In genomic region chrX:20471483-20471882, GRCh38 we compare ENCODE assay signal across 20 cellular contexts.
DNase-seq lines count a peak whose midpoint lies in the region; ATAC-seq, FAIRE-seq and TF ChIP-seq lines count a peak whose summit lies in the region.
"Had no signal": no experiment of that assay in that cellular context is flagged by ENCODE, and none has a peak within 500 bp of the region (broad histone marks: within the 10 kb centered on the region; RNA-seq: fewer than 3 reads in every experiment).

No MANE protein-coding gene starts in this region.

- no peak overlapping the region for H3K27ac Mint-ChIP-seq in astrocyte (ENCODE audit: unreplicated experiment)
- no peak overlapping the region for H3K27ac Mint-ChIP-seq in activated CD4-positive, alpha-beta T cell treated with anti-CD3 and anti-CD28 coated beads, Interleukin-2, amount 10 ng/mL, durations not matched to agents 7 days and 5 days
- H3K27ac Mint-ChIP-seq: B cell; CD4-positive, alpha-beta T cell; H9 had no signal

- no peak overlapping the region for H3K27ac ChIP-seq in astrocyte (ENCODE audit: low read depth, low read length)

- no peaks in the 10 kb centered on the region for H3K4me1 ChIP-seq in astrocyte (ENCODE audit: insufficient read depth, low read length)

- H3K4me3 Mint-ChIP-seq in astrocyte (ENCODE audit: unreplicated experiment) = no peak overlapping the region
- H3K4me3 Mint-ChIP-seq in activated CD4-positive, alpha-beta T cell treated with anti-CD3 and anti-CD28 coated beads, Interleukin-2, amount 10 ng/mL, durations not matched to agents 7 days and 5 days = no peak overlapping the region
- H3K4me3 Mint-ChIP-seq: B cell; CD4-positive, alpha-beta T cell; H9 had no signal

- ATAC-seq in left colon = peak; percentile 55

- TF ChIP-seq CTCF in LNCaP clone FGC (IDR thresholded peaks at IDR 0.05; ENCODE audit: control insufficient read depth, extremely low read depth, insufficient read depth) (no peak), astrocyte (IDR thresholded peaks at IDR 0.05; ENCODE audit: insufficient read depth, low read depth, low read length) (no peak)

- no peaks in the 10 kb centered on the region for H3K27me3 ChIP-seq in astrocyte (ENCODE audit: insufficient read depth, low read length)

- H3K4me3 ChIP-seq in LNCaP clone FGC (ENCODE audit: low read depth, low read length) (no peak overlapping the region), astrocyte (ENCODE audit: insufficient read depth, low read depth, low read length) (no peak overlapping the region)

- no peaks in the 10 kb centered on the region for H3K36me3 ChIP-seq in astrocyte (ENCODE audit: insufficient read depth, low read length)

- POLR2A ChIA-PET in activated CD4-positive, alpha-beta T cell treated with anti-CD3 and anti-CD28 coated beads, Interleukin-2, amount 10 ng/mL, durations not matched to agents 7 days and 5 days (lab: Charles Lee) = no interaction called here

- DNase-seq in COLO829 (ENCODE audit: low spot score) (peak; percentile 67), LNCaP clone FGC (ENCODE audit: low read depth) (peak; percentile 27), astrocyte (ENCODE audit: low read depth) (no peak), left colon (no peak), NCI-H2171 (lab: John Stamatoyannopoulos, UW) (no peak), NCI-H187 treated with DMSO at 0.1 percent for 48 hours (lab: John Stamatoyannopoulos, UW) (no peak), SW 1271 (lab: John Stamatoyannopoulos, UW) (no peak)
- DNase-seq in activated CD4-positive, alpha-beta T cell treated with anti-CD3 and anti-CD28 coated beads, Interleukin-2, amount 10 ng/mL, durations not matched to agents 7 days and 5 days = no peak
- DNase-seq: C1 segment of cervical spinal cord; CD4-positive, alpha-beta T cell; DMS153; DMS79 treated with DMSO at 0.1 percent for 48 hours; EL; GOT3; H9 had no signal

- intact Hi-C loops in left colon (cut with DNase I, micrococcal nuclease) = no loop called here

- no peak overlapping the region for H3K9ac ChIP-seq in astrocyte (ENCODE audit: low read length)

- no peaks in the 10 kb centered on the region for H3K27me3 Mint-ChIP-seq in astrocyte (ENCODE audit: low read depth, unreplicated experiment)
- no peaks in the 10 kb centered on the region for H3K27me3 Mint-ChIP-seq in activated CD4-positive, alpha-beta T cell treated with anti-CD3 and anti-CD28 coated beads, Interleukin-2, amount 10 ng/mL, durations not matched to agents 7 days and 5 days
- H3K27me3 Mint-ChIP-seq: CD4-positive, alpha-beta T cell had no signal

- CTCF ChIA-PET in activated CD4-positive, alpha-beta T cell treated with anti-CD3 and anti-CD28 coated beads, Interleukin-2, amount 10 ng/mL, durations not matched to agents 7 days and 5 days (lab: Charles Lee) = interaction anchor here (0.8 to 1.4 kb wide), 2 partner anchors 48 to 57 kb away, joined by 3 read pairs; no protein-coding TSS in a partner anchor

- FAIRE-seq in astrocyte (lab: Jason Lieb, UNC) = peak; percentile 9
- FAIRE-seq: A204.1, D721Med, G401.6, GM12891 had no signal

- H3K4me1 Mint-ChIP-seq in astrocyte (ENCODE audit: low read depth, unreplicated experiment) = no peaks in the 10 kb centered on the region
- no peaks in the 10 kb centered on the region for H3K4me1 Mint-ChIP-seq in activated CD4-positive, alpha-beta T cell treated with anti-CD3 and anti-CD28 coated beads, Interleukin-2, amount 10 ng/mL, durations not matched to agents 7 days and 5 days
- H3K4me1 Mint-ChIP-seq: B cell, H9 had no signal

- no peaks in the 10 kb centered on the region for H4K20me1 ChIP-seq in astrocyte (ENCODE audit: insufficient read depth, low read length)

- no peaks in the 10 kb centered on the region for H3K9me3 ChIP-seq in astrocyte (ENCODE audit: insufficient read depth, low read depth, low read length)

- H3K9me3 Mint-ChIP-seq in astrocyte (ENCODE audit: unreplicated experiment) = no peaks in the 10 kb centered on the region
- H3K9me3 Mint-ChIP-seq in activated CD4-positive, alpha-beta T cell treated with anti-CD3 and anti-CD28 coated beads, Interleukin-2, amount 10 ng/mL, durations not matched to agents 7 days and 5 days = no peaks in the 10 kb centered on the region
- H3K9me3 Mint-ChIP-seq: CD4-positive, alpha-beta T cell had no signal

- H3K79me2 ChIP-seq in astrocyte (ENCODE audit: insufficient read depth, low read length) = no peaks in the 10 kb centered on the region

- no peak overlapping the region for H3K4me2 ChIP-seq in astrocyte (ENCODE audit: low read length)

- no peaks in the 10 kb centered on the region for H3K36me3 Mint-ChIP-seq in astrocyte (ENCODE audit: low read depth, unreplicated experiment)
- H3K36me3 Mint-ChIP-seq in activated CD4-positive, alpha-beta T cell treated with anti-CD3 and anti-CD28 coated beads, Interleukin-2, amount 10 ng/mL, durations not matched to agents 7 days and 5 days (ENCODE audit: low read depth) = no peaks in the 10 kb centered on the region

- no peak overlapping the region for H2AFZ ChIP-seq in astrocyte (ENCODE audit: low read depth, low read length)

Comparison
In these comparisons a context has a peak if more than half of its experiments do, and no peak if none do; other contexts are left out.
1. DNase-seq: peak in COLO829 (single experiment) and LNCaP clone FGC (single experiment); none in astrocyte (single experiment), left colon (0 of 2), activated CD4-positive, alpha-beta T cell treated with anti-CD3 and anti-CD28 coated beads, Interleukin-2, amount 10 ng/mL, durations not matched to agents 7 days and 5 days (single experiment), NCI-H2171 (single experiment), NCI-H187 treated with DMSO at 0.1 percent for 48 hours (single experiment) and SW 1271 (0 of 2).